8 cellular contexts compared by ENCODE assay signal in genomic region chr1:156082111-156083091, GRCh38. TPM values are rescaled to one million over a fixed set of nuclear protein-coding genes. Genes with fewer than 3 reads are reported as not detected.
A peak's percentile ranks its signal among the peaks of the same experiment; 100 is the strongest.
DNase-seq lines count a peak whose midpoint lies in the region; ATAC-seq and TF ChIP-seq lines count a peak whose summit lies in the region.

Gene MEX3A, minus strand, starts transcription at chr1:156082465. Its CDS starts 467 bp downstream, at chr1:156081998.

- peak within 1 kb of the TSS; percentile 88 for H3K4me2 ChIP-seq in hepatocyte

- DNase-seq in SIG-M5 treated with dmso at 0.1 percent for 504 hours (lab: John Stamatoyannopoulos, UW; ENCODE audit: unreplicated experiment), result peak; percentile 71
- DNase-seq in SIG-M5 (lab: John Stamatoyannopoulos, UW), result no peak
- DNase-seq in NCI-H146 treated with DMSO at 0.1 percent for 48 hours (lab: John Stamatoyannopoulos, UW; ENCODE audit: unreplicated experiment), result peak; percentile 71
- DNase-seq in T-helper 2 cell, result peak; percentile 38 to 53 (median 44)
- DNase-seq in astrocyte of the hippocampus (ENCODE audit: low read depth, low spot score), result peak; percentile 94
- DNase-seq in hepatocyte (ENCODE audit: low spot score), result peak; percentile 91
- peak; percentile 67 for DNase-seq in prostate gland (ENCODE audit: low spot score)

- no peak for TF ChIP-seq POLR2A in prostate gland (IDR thresholded peaks at IDR 0.05)

- H3K9me3 ChIP-seq in hepatocyte (ENCODE audit: low read depth) (no peaks in the 10 kb centered on the region), prostate gland (no peaks in the 10 kb centered on the region)

- no peak for TF ChIP-seq CTCF in hepatocyte (IDR thresholded peaks at IDR 0.05; ENCODE audit: poor library complexity)
- TF ChIP-seq CTCF in prostate gland (IDR thresholded peaks at IDR 0.05), result no peak

- H3K27ac ChIP-seq in hepatocyte (peak within 1 kb of the TSS; percentile 93), prostate gland (peak within 1 kb of the TSS; percentile 52 to 63)

- H3K79me2 ChIP-seq in hepatocyte, result peaks cover 86% of the 10 kb centered on the region

- peaks cover 27% of the 10 kb centered on the region for H4K20me1 ChIP-seq in hepatocyte (ENCODE audit: insufficient read depth, poor library complexity, severe bottlenecking)

- no peak for ATAC-seq in HG03439 (IDR thresholded peaks at IDR 0.05; ENCODE audit: unreplicated experiment)

- peak within 1 kb of the TSS; percentile 92 for H2AFZ ChIP-seq in hepatocyte

- H3K27me3 ChIP-seq in hepatocyte (no peaks in the 10 kb centered on the region), prostate gland (replicated peaks; ENCODE audit: insufficient read depth) (no peaks in the 10 kb centered on the region)

- H3K4me3 ChIP-seq in hepatocyte (peak within 1 kb of the TSS; percentile 91), prostate gland (peak within 1 kb of the TSS; percentile 63 to 84)

- 0% methylated on average over 12 of the region's 69 CpGs for WGBS in hepatocyte (ENCODE audit: low lambda C conversion rate, missing lambda C conversion rate)
- under 1% methylated on average over 64 of the region's 69 CpGs for WGBS in prostate gland

- no peaks in the 10 kb centered on the region for H3K9me2 ChIP-seq in hepatocyte (replicated peaks; ENCODE audit: insufficient read depth)

- H3K4me1 ChIP-seq in hepatocyte (ENCODE audit: insufficient read depth) (peaks cover 53% of the 10 kb centered on the region), prostate gland (replicated peaks) (no peaks in the 10 kb centered on the region)

- intact Hi-C loops in prostate gland (cut with DNase I), result no loop called here

- H3K36me3 ChIP-seq in hepatocyte (replicated peaks; ENCODE audit: insufficient read depth, low read depth) (no peaks in the 10 kb centered on the region), prostate gland (no peaks in the 10 kb centered on the region)

RNA-seq across cellular contexts. Expression of gene MEX3A, which starts in this region (rescaled TPM):
- total RNA-seq in hepatocyte (11.0 and 12.0 TPM in 2 replicates), prostate gland (1 to 10 TPM; 3.3 to 5.7 TPM)
- 9.3 and 10.8 TPM in 2 replicates for polyA plus RNA-seq in hepatocyte
